Comparison of ENCODE assay signal across 27 cellular contexts in genomic region chr13:90201676-90202425, GRCh38.
DNase-seq lines count a peak whose midpoint lies in the region; ATAC-seq and TF ChIP-seq lines count a peak whose summit lies in the region.
"Had no signal": no experiment of that assay in that cellular context is flagged by ENCODE, and none has a peak within 500 bp of the region (broad histone marks: within the 10 kb centered on the region; RNA-seq: fewer than 3 reads in every experiment).

No MANE protein-coding gene starts in this region.

- H3K4me2 ChIP-seq in smooth muscle cell: no peak overlapping the region

- H3K9me3 ChIP-seq in right atrium auricular region: no peaks in the 10 kb centered on the region
- no peaks in the 10 kb centered on the region for H3K9me3 ChIP-seq in right cardiac atrium (ENCODE audit: control insufficient read depth, low read length)
- H3K9me3 ChIP-seq in smooth muscle cell (replicated peaks; ENCODE audit: low read depth): no peaks in the 10 kb centered on the region
- H3K9me3 ChIP-seq: BE2C, transverse colon had no signal

- intact Hi-C loops in Right ventricle myocardium superior (cut with DNase I): no loop called here
- intact Hi-C loops in right cardiac atrium (cut with DNase I): no loop called here

- H3K4me3 ChIP-seq in right atrium auricular region (no peak overlapping the region), choroid plexus epithelial cell (ENCODE audit: low read depth, low read length) (no peak overlapping the region), right cardiac atrium (ENCODE audit: low read length) (no peak overlapping the region), smooth muscle cell (no peak overlapping the region)
- H3K4me3 ChIP-seq: spleen, transverse colon had no signal

- no peak for TF ChIP-seq CTCF in right atrium auricular region (IDR thresholded peaks at IDR 0.05)
- no peak for TF ChIP-seq CTCF in choroid plexus epithelial cell (conservative IDR thresholded peaks at IDR 0.05; ENCODE audit: low read depth, low read length)
- TF ChIP-seq CTCF in smooth muscle cell (IDR thresholded peaks at IDR 0.05; ENCODE audit: borderline replicate concordance, insufficient read depth, poor library complexity, severe bottlenecking): no peak

- peaks cover 8% of the 10 kb centered on the region for H3F3A ChIP-seq in smooth muscle cell (ENCODE audit: low read depth)

- H4K20me1 ChIP-seq in smooth muscle cell (ENCODE audit: low read depth): no peaks in the 10 kb centered on the region

- ATAC-seq in Right ventricle myocardium superior (ENCODE audit: poor library complexity): peak; percentile 89
- ATAC-seq in right cardiac atrium: peak; percentile 13 to 66
- ATAC-seq in HG03139 (IDR thresholded peaks at IDR 0.05; ENCODE audit: unreplicated experiment): no peak
- ATAC-seq: activated CD4-positive, alpha-beta T cell treated with anti-CD3 and anti-CD28 coated beads for 36 hours; natural killer cell; Panc1 had no signal

- H3K36me3 ChIP-seq in right atrium auricular region (no peaks in the 10 kb centered on the region), smooth muscle cell (ENCODE audit: low read depth) (no peaks in the 10 kb centered on the region)
- H3K36me3 ChIP-seq: BE2C, spleen, transverse colon had no signal

- no peak for DNase-seq in Right ventricle myocardium superior
- no peak for DNase-seq in right atrium auricular region (ENCODE audit: low spot score)
- DNase-seq in choroid plexus epithelial cell (ENCODE audit: low read depth): peak; percentile 28
- DNase-seq in right cardiac atrium: no peak
- DNase-seq in smooth muscle cell (lab: John Stamatoyannopoulos, UW; ENCODE audit: unreplicated experiment): no peak
- DNase-seq in activated CD4-positive, alpha-beta T cell treated with anti-CD3 and anti-CD28 coated beads, Interleukin-2, amount 50 U/mL, for 1 hour: no peak
- DNase-seq in activated naive CD4-positive, alpha-beta T cell (lab: John Stamatoyannopoulos, UW): no peak
- DNase-seq: activated CD4-positive, alpha-beta T cell treated with anti-CD3 and anti-CD28 coated beads for 36 hours; activated gamma-delta T cell; activated T-cell treated with anti-CD3 and anti-CD28 coated beads, Interleukin-2, amount 50 U/mL, for 24 hours; BE2C; CD8-positive, alpha-beta memory T cell; DMS 273 treated with DMSO at 0.1 percent for 48 hours; effector CD4-positive, alpha-beta T cell; GOT3; hypothalamus; natural killer cell; NCI-H1092 treated with DMSO at 0.1 percent for 48 hours; NCI-H187; NCI-H2171; NCI-H526; spleen; T-helper 1 cell; transverse colon had no signal

- H2AFZ ChIP-seq in smooth muscle cell (ENCODE audit: low read depth): peak overlapping the region; percentile 73

- 42% methylated on average over 7 of the region's 7 CpGs for WGBS in right cardiac atrium
- 37% methylated on average over 7 of the region's 7 CpGs for WGBS in smooth muscle cell (ENCODE audit: low lambda C conversion rate)

- no peaks in the 10 kb centered on the region for H3K4me1 ChIP-seq in right atrium auricular region
- H3K4me1 ChIP-seq in right cardiac atrium (ENCODE audit: control insufficient read depth, insufficient read depth, low read length): peaks cover 3% of the 10 kb centered on the region
- H3K4me1 ChIP-seq in smooth muscle cell (ENCODE audit: low read depth): no peaks in the 10 kb centered on the region
- H3K4me1 ChIP-seq: BE2C, spleen, transverse colon had no signal

- H3K27me3 ChIP-seq in right atrium auricular region: no peaks in the 10 kb centered on the region
- no peaks in the 10 kb centered on the region for H3K27me3 ChIP-seq in right cardiac atrium (ENCODE audit: control insufficient read depth, insufficient read depth)
- H3K27me3 ChIP-seq in smooth muscle cell (ENCODE audit: low read depth): no peaks in the 10 kb centered on the region
- H3K27me3 ChIP-seq: BE2C, foreskin keratinocyte, spleen, transverse colon had no signal

- H3K9ac ChIP-seq in smooth muscle cell (ENCODE audit: low read depth): no peak overlapping the region

- H3K79me2 ChIP-seq in smooth muscle cell (ENCODE audit: low read depth): no peaks in the 10 kb centered on the region

- peak overlapping the region in 1 of 2 donors; percentile 42 for H3K27ac ChIP-seq in right atrium auricular region
- H3K27ac ChIP-seq in right cardiac atrium (ENCODE audit: low read length): no peak overlapping the region
- peak overlapping the region; percentile 55 for H3K27ac ChIP-seq in smooth muscle cell (ENCODE audit: low read depth)
- H3K27ac ChIP-seq: foreskin keratinocyte, spleen, transverse colon had no signal
